ENCODE assay signal across 8 cellular contexts in genomic region chr7:150322833-150323681, GRCh38. TPM values are rescaled to one million over a fixed set of nuclear protein-coding genes. Genes with fewer than 3 reads are reported as not detected.
DNase-seq lines count a peak whose midpoint lies in the region; ATAC-seq and TF ChIP-seq lines count a peak whose summit lies in the region.

Gene ACTR3C, minus strand, starts transcription at chr7:150323545. Its CDS starts 28,249 bp downstream, at chr7:150295296.
Gene LRRC61, plus strand, starts transcription at chr7:150323355. Its CDS starts 13,507 bp downstream, at chr7:150336862.

- peaks cover 36% of the 10 kb centered on the region for H3K79me1 ChIP-seq in trophoblast cell (ENCODE audit: low read length)

- H3K4me3 ChIP-seq in BLaER1 (peak within 1 kb of the TSS; percentile 39), foreskin fibroblast (ENCODE audit: low read depth in 1 of 2, low read length in 2 of 2) (peak within 1 kb of the TSS; percentile 30 to 39), trophoblast cell (ENCODE audit: low read depth, low read length) (no peak within 1 kb of the TSS), upper lobe of left lung (peak within 1 kb of the TSS; percentile 42 to 77 (median 62))

- peak within 1 kb of the TSS; percentile 28 for H4K12ac ChIP-seq in trophoblast cell (ENCODE audit: low read depth, low read length)

- H3K27me3 ChIP-seq in BLaER1 = peaks cover 44% of the 10 kb centered on the region
- H3K27me3 ChIP-seq in trophoblast cell (ENCODE audit: insufficient read depth, low read length) = no peaks in the 10 kb centered on the region
- H3K27me3 ChIP-seq in upper lobe of left lung = no peaks in the 10 kb centered on the region

- H2AFZ ChIP-seq in trophoblast cell (ENCODE audit: insufficient read depth, low read length, poor library complexity) = peak within 1 kb of the TSS; percentile 67

- peak within 1 kb of the TSS; percentile 57 for H4K91ac ChIP-seq in trophoblast cell (ENCODE audit: low read depth, low read length)

- no peak within 1 kb of the TSS for H3K27ac ChIP-seq in BLaER1
- H3K27ac ChIP-seq in trophoblast cell (ENCODE audit: low read depth, low read length) = peak within 1 kb of the TSS; percentile 62
- peak within 1 kb of the TSS; percentile 89 to 95 (median 91) for H3K27ac ChIP-seq in upper lobe of left lung

- H3K9me3 ChIP-seq in BLaER1 = peaks cover 17% of the 10 kb centered on the region
- H3K9me3 ChIP-seq in trophoblast cell (ENCODE audit: insufficient read depth, low read depth, low read length) = peaks cover 3% of the 10 kb centered on the region
- no peaks in the 10 kb centered on the region for H3K9me3 ChIP-seq in upper lobe of left lung

- ATAC-seq in GM19372 (IDR thresholded peaks at IDR 0.05; ENCODE audit: low read depth, unreplicated experiment) (peak; percentile 57), HG03521 (IDR thresholded peaks at IDR 0.05; ENCODE audit: unreplicated experiment) (peak; percentile 61), upper lobe of left lung (ENCODE audit: low FRiP score in 2 of 2) (peak; percentile 77 to 82)

- peak within 1 kb of the TSS; percentile 49 for H2BK5ac ChIP-seq in trophoblast cell (ENCODE audit: low read depth, low read length, poor library complexity)

- H3K36me3 ChIP-seq in BLaER1 (no peaks in the 10 kb centered on the region), trophoblast cell (ENCODE audit: control insufficient read depth in 1 of 2, insufficient read depth in 2 of 2, low read length in 2 of 2) (no peaks in the 10 kb centered on the region), upper lobe of left lung (no peaks in the 10 kb centered on the region)

- peaks cover 2% of the 10 kb centered on the region for H3K79me2 ChIP-seq in trophoblast cell (ENCODE audit: control insufficient read depth, insufficient read depth, low read length, poor library complexity)

- TF ChIP-seq CTCF in foreskin fibroblast (IDR thresholded peaks at IDR 0.05; ENCODE audit: low read depth, low read length) = no peak
- peak in 4 of 6 experiments; percentile 28 to 71 (median 46) for TF ChIP-seq CTCF in upper lobe of left lung (IDR thresholded peaks at IDR 0.05)

- H2BK12ac ChIP-seq in trophoblast cell (ENCODE audit: low read length) = peak within 1 kb of the TSS; percentile 80

- no peak within 1 kb of the TSS for H3K23ac ChIP-seq in trophoblast cell (ENCODE audit: low read length)

- H2BK120ac ChIP-seq in trophoblast cell (ENCODE audit: insufficient read depth, low read length, poor library complexity) = peak within 1 kb of the TSS; percentile 70

- peak within 1 kb of the TSS; percentile 31 for H3K4ac ChIP-seq in trophoblast cell (ENCODE audit: low read depth, low read length)

- H2AK5ac ChIP-seq in trophoblast cell (ENCODE audit: low read length) = peak within 1 kb of the TSS; percentile 89

- DNase-seq in NOMO-1 (lab: John Stamatoyannopoulos, UW; ENCODE audit: unreplicated experiment in 2 of 2) (peak; percentile 7 to 19), activated T-helper 1 cell treated with Interleukin-2 at 50 U/mL for 16 hours (ENCODE audit: low read depth) (peak; percentile 46), foreskin fibroblast (no peak), trophoblast cell (peak; percentile 46 to 68), upper lobe of left lung (peak; percentile 72 to 93)

- WGBS in trophoblast cell (ENCODE audit: extremely low coverage, insufficient coverage, insufficient read length) = no CpG with 5 or more reads among the region's 82 CpGs
- 9 to 15% methylated on average over 10 to 54 of the region's 82 CpGs for WGBS in upper lobe of left lung, 2 donors

- TF ChIP-seq POLR2A in upper lobe of left lung (IDR thresholded peaks at IDR 0.05) = peak in 2 of 4 donors; percentile 40 to 66

- no peak within 1 kb of the TSS for H3K9ac ChIP-seq in BLaER1
- no peak within 1 kb of the TSS for H3K9ac ChIP-seq in trophoblast cell (ENCODE audit: low read length)

- H3K4me2 ChIP-seq in BLaER1 (peak within 1 kb of the TSS; percentile 10; the same call in 1 of the 2 replicates), trophoblast cell (ENCODE audit: low read length) (no peak within 1 kb of the TSS)

- no peaks in the 10 kb centered on the region for H4K20me1 ChIP-seq in BLaER1

- H4K8ac ChIP-seq in trophoblast cell (ENCODE audit: low read depth, low read length) = peak within 1 kb of the TSS; percentile 63

- H3K14ac ChIP-seq in trophoblast cell (ENCODE audit: low read length) = peak within 1 kb of the TSS; percentile 78

- 0 out of 2 replicates have a peak, but pooled peaks cover 5% of the 10 kb centered on the region for H3K4me1 ChIP-seq in BLaER1
- peaks cover 21 to 25% of the 10 kb centered on the region in 2 experiments for H3K4me1 ChIP-seq in trophoblast cell (ENCODE audit: control insufficient read depth in 1 of 2, insufficient read depth in 2 of 2, low read length in 2 of 2)
- H3K4me1 ChIP-seq in upper lobe of left lung = peaks cover 20 to 43% (median 37%) of the 10 kb centered on the region in 4 donors

- peak within 1 kb of the TSS; percentile 16 for H3K18ac ChIP-seq in trophoblast cell (ENCODE audit: low read length)

- TF ChIP-seq EP300 in upper lobe of left lung (IDR thresholded peaks at IDR 0.05) = no peak

RNA-seq across cellular contexts. Expression of gene ACTR3C, which starts in this region (rescaled TPM):
- 0.03 and 0.11 TPM in 2 replicates for polyA plus RNA-seq in trophoblast cell (2013)
- 100 to 1,000 TPM in 1 of 6 donors, 10 to 100 TPM in 5; 12.1 to 123 (median 24.1) TPM for total RNA-seq in upper lobe of left lung

RNA-seq across cellular contexts. Expression of gene LRRC61, which starts in this region (rescaled TPM):
- 0.15 and 0.32 TPM in 2 replicates for polyA plus RNA-seq in trophoblast cell (2013)
- total RNA-seq in upper lobe of left lung = 10 to 100 TPM; 15.4 to 31.4 (median 19.2) TPM

Comparison
In these comparisons a context has a peak if more than half of its experiments do, and no peak if none do; other contexts are left out.
1. DNase-seq: peak in NOMO-1 (2 of 2), activated T-helper 1 cell treated with Interleukin-2 at 50 U/mL for 16 hours (single experiment), trophoblast cell (2 of 2) and upper lobe of left lung (2 of 2); none in foreskin fibroblast (0 of 2).
2. Peak in every context shown above with its lines, with median percentiles within 50 percentile points of each other: ATAC-seq.